In genomic region chr15:48389701-48390143, GRCh38 we compare ENCODE assay signal across 1 cellular context.
TF ChIP-seq lines count a peak whose summit lies in the region.

No MANE protein-coding gene starts in this region.

TF ChIP-seq in HepG2, 621 proteins besides CTCF, POLR2A, EP300 and RAD21:
- TF ChIP-seq MIXL1 (CRISPR knock-in tag; IDR thresholded peaks at IDR 0.05): no peak
- no peak for TF ChIP-seq CBX5 (CRISPR knock-in tag; IDR thresholded peaks at IDR 0.05; ENCODE audit: borderline replicate concordance)
- no peak for TF ChIP-seq TCF7 (IDR thresholded peaks at IDR 0.05; ENCODE audit: low read depth)
- TF ChIP-seq ZNF432 (CRISPR knock-in tag; IDR thresholded peaks at IDR 0.05; ENCODE audit: borderline replicate concordance): no peak
- TF ChIP-seq IRF9 (CRISPR knock-in tag; IDR thresholded peaks at IDR 0.05; ENCODE audit: borderline replicate concordance): no peak
- TF ChIP-seq MAFF (IDR thresholded peaks at IDR 0.05; ENCODE audit: low read depth, low read length): peak; percentile 91
- no peak for TF ChIP-seq TIGD3 (CRISPR knock-in tag; IDR thresholded peaks at IDR 0.05; ENCODE audit: borderline replicate concordance)
- no peak for TF ChIP-seq ZNF850 (CRISPR knock-in tag; conservative IDR thresholded peaks at IDR 0.05)
- TF ChIP-seq NR2C2 (CRISPR knock-in tag; IDR thresholded peaks at IDR 0.05; ENCODE audit: borderline replicate concordance): no peak
- TF ChIP-seq ZFP36L2 (CRISPR knock-in tag; IDR thresholded peaks at IDR 0.05): no peak
- peak; percentile 51; the same call in 1 of the 2 replicates for TF ChIP-seq NFE2L2 (IDR thresholded peaks at IDR 0.05; ENCODE audit: low read length)
- no peak for TF ChIP-seq ZBTB8A (CRISPR knock-in tag; IDR thresholded peaks at IDR 0.05; ENCODE audit: borderline replicate concordance, low read depth)
- TF ChIP-seq MAFK (conservative IDR thresholded peaks at IDR 0.05 in 1 of 2, IDR thresholded peaks at IDR 0.05 in 1 of 2; ENCODE audit: low read length in 2 of 2): peak; percentile 85 to 94
